Comparison of ENCODE assay signal across 1 cellular context in the genomic region with DNA sequence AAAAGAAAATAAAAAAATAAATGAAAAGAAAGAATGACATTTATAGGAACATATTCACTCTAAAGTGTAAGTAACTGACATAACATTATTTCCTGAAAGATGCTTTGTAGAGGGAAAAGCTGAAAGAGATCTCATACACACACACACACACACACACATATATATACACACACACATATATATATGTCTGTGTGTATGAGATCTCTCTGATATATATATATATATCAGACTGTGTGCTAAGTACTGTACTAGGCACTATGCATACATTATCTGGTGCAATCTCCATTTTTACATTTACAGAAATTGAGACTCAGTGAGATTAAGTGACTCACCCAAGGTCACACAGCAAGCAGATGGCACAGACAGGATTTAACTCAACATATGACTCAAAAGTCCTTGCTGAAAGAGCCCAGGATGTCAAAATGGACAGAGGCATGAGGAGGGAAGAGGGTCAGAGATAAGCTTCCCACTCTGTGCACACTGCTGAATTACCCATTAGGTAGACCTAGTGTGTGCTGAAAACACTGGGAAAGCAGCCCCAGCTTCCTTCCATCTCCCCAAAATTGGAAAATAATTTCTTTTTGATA.
TF ChIP-seq lines count a peak whose summit lies in the region.

No MANE protein-coding gene starts in this region.

TF ChIP-seq in HepG2, 621 proteins besides CTCF, POLR2A, EP300 and RAD21 (continued from another document):
- 0 out of 2 replicates have a peak, but pooled peaks have one; percentile 59 for TF ChIP-seq ZKSCAN1 (IDR thresholded peaks at IDR 0.05; ENCODE audit: low read length)
TF ChIP-seq in HepG2: peak in this region for 2.
